Comparison of ENCODE assay signal across 10 cellular contexts in genomic region chr15:51970132-51970817, GRCh38. TPM values are rescaled to one million over a fixed set of nuclear protein-coding genes. Genes with fewer than 3 reads are reported as not detected.
DNase-seq lines count a peak whose midpoint lies in the region; ATAC-seq and TF ChIP-seq lines count a peak whose summit lies in the region.
"Had no signal": no experiment of that assay in that cellular context is flagged by ENCODE, and none has a peak within 500 bp of the region (broad histone marks: within the 10 kb centered on the region; RNA-seq: fewer than 3 reads in every experiment).

No MANE protein-coding gene starts in this region.

- H3K9me3 Mint-ChIP-seq in CD4-positive, CD25-positive, alpha-beta regulatory T cell: peaks cover 0 to 10% (median 4%) of the 10 kb centered on the region in 7 donors
- H3K9me3 Mint-ChIP-seq in brain: peaks cover 13 to 31% (median 16%) of the 10 kb centered on the region in 5 experiments

- no peak for DNase-seq in CD4-positive, CD25-positive, alpha-beta regulatory T cell
- DNase-seq in Jurkat, Clone E6-1 (ENCODE audit: low read depth, low spot score): no peak
- DNase-seq in HCEC 1CT (no peak), GDM1 (lab: John Stamatoyannopoulos, UW) (no peak), glomerular visceral epithelial cell (ENCODE audit: extremely low spot score) (no peak), cerebellum (ENCODE audit: low spot score) (no peak)
- DNase-seq: NCI-H2227 treated with DMSO at 0.1 percent for 48 hours had no signal

- peak overlapping the region; percentile 96 to 100 (median 98) for H3K4me3 Mint-ChIP-seq in CD4-positive, CD25-positive, alpha-beta regulatory T cell
- H3K4me3 Mint-ChIP-seq in brain: peak overlapping the region; percentile 94 to 97 (median 95)

- TF ChIP-seq CTCF in brain (conservative IDR thresholded peaks at IDR 0.05): no peak

- peaks cover 7% of the 10 kb centered on the region for H3K27me3 Mint-ChIP-seq in CD4-positive, CD25-positive, alpha-beta regulatory T cell
- H3K27me3 Mint-ChIP-seq in brain: peaks cover 22% of the 10 kb centered on the region

- H3K4me1 ChIP-seq in CD4-positive, CD25-positive, alpha-beta regulatory T cell (ENCODE audit: control insufficient read depth, insufficient read depth, low read length, poor library complexity, severe bottlenecking): peaks cover 23% of the 10 kb centered on the region
- peaks cover 9 to 10% of the 10 kb centered on the region in 2 donors for H3K4me1 ChIP-seq in muscle layer of duodenum (ENCODE audit: control insufficient read depth in 1 of 2, insufficient read depth in 2 of 2, low read length in 2 of 2)

- H3K4me3 ChIP-seq in CD4-positive, CD25-positive, alpha-beta regulatory T cell (ENCODE audit: low read depth, low read length): peak overlapping the region; percentile 96
- H3K4me3 ChIP-seq in Jurkat, Clone E6-1 (ENCODE audit: low read length): peak overlapping the region; percentile 97
- peak overlapping the region; percentile 89 to 91 for H3K4me3 ChIP-seq in muscle layer of duodenum (ENCODE audit: low read depth in 1 of 2, low read length in 2 of 2)

- H3K9me3 ChIP-seq in CD4-positive, CD25-positive, alpha-beta regulatory T cell (ENCODE audit: control insufficient read depth in 2 of 2, low read length in 2 of 2): peaks cover 9 to 16% of the 10 kb centered on the region in 2 experiments
- peaks cover 0 to 10% of the 10 kb centered on the region in 2 donors for H3K9me3 ChIP-seq in muscle layer of duodenum (ENCODE audit: control insufficient read depth in 1 of 2, low read length in 2 of 2)

- peak overlapping the region; percentile 80 for H3K27ac ChIP-seq in CD4-positive, CD25-positive, alpha-beta regulatory T cell (ENCODE audit: insufficient read depth, low read length, poor library complexity, severe bottlenecking)
- no peak overlapping the region for H3K27ac ChIP-seq in muscle layer of duodenum (ENCODE audit: low read length)

- peaks cover 17 to 45% (median 29%) of the 10 kb centered on the region in 4 donors for H3K4me1 Mint-ChIP-seq in CD4-positive, CD25-positive, alpha-beta regulatory T cell
- peaks cover 28% of the 10 kb centered on the region for H3K4me1 Mint-ChIP-seq in brain

- peak overlapping the region; percentile 3 to 98 (median 97) for H3K27ac Mint-ChIP-seq in CD4-positive, CD25-positive, alpha-beta regulatory T cell
- peak overlapping the region; percentile 96 to 100 (median 99) for H3K27ac Mint-ChIP-seq in brain

- no peaks in the 10 kb centered on the region for H3K27me3 ChIP-seq in CD4-positive, CD25-positive, alpha-beta regulatory T cell (ENCODE audit: control insufficient read depth, insufficient read depth, low read length)
- H3K27me3 ChIP-seq in muscle layer of duodenum (ENCODE audit: low read depth, low read length): no peaks in the 10 kb centered on the region
- H3K27me3 ChIP-seq: ascending aorta had no signal

- ATAC-seq in CD4-positive, CD25-positive, alpha-beta regulatory T cell (ENCODE audit: low read depth in 2 of 2): no peak

- H3K36me3 Mint-ChIP-seq in CD4-positive, CD25-positive, alpha-beta regulatory T cell: peaks cover 30% of the 10 kb centered on the region
- H3K36me3 Mint-ChIP-seq in brain: peaks cover 67% of the 10 kb centered on the region

- H3K36me3 ChIP-seq in CD4-positive, CD25-positive, alpha-beta regulatory T cell (ENCODE audit: control insufficient read depth, insufficient read depth, low read length): no peaks in the 10 kb centered on the region
- peaks cover 0 to 5% of the 10 kb centered on the region in 2 donors for H3K36me3 ChIP-seq in muscle layer of duodenum (ENCODE audit: control insufficient read depth in 1 of 2, insufficient read depth in 2 of 2, low read length in 2 of 2)
- H3K36me3 ChIP-seq: ascending aorta had no signal

RNA-seq across cellular contexts. Expression of gene LEO1, which starts 1.3 kb away (rescaled TPM):
- 12.5 TPM for total RNA-seq in CD4-positive, CD25-positive, alpha-beta regulatory T cell
- 10 to 100 TPM; 16.5 to 23.9 (median 21.3) TPM for polyA plus RNA-seq in CD4-positive, CD25-positive, alpha-beta regulatory T cell
- polyA plus RNA-seq in Jurkat, Clone E6-1 (2012; ENCODE audit: insufficient read depth, insufficient read length): 48.9 TPM
- polyA plus RNA-seq in brain (ENCODE audit: insufficient read depth, low read depth, low replicate concordance): 8.7 TPM
- total RNA-seq in cerebellum: 30.4 TPM

RNA-seq across cellular contexts. Expression of gene MAPK6, which starts 48.7 kb away (rescaled TPM):
- total RNA-seq in CD4-positive, CD25-positive, alpha-beta regulatory T cell: 49.4 TPM
- polyA plus RNA-seq in CD4-positive, CD25-positive, alpha-beta regulatory T cell: 10 to 100 TPM in 2 of 4 donors, 1 to 10 TPM in 2; 8.2 to 15.9 (median 10.4) TPM
- 33.9 TPM for polyA plus RNA-seq in Jurkat, Clone E6-1 (2012; ENCODE audit: insufficient read depth, insufficient read length)
- 11.0 TPM for polyA plus RNA-seq in brain (ENCODE audit: insufficient read depth, low read depth, low replicate concordance)
- total RNA-seq in cerebellum: 62.7 TPM
